ENCODE assay signal across 9 cellular contexts in genomic region chr6:30768634-30769087, GRCh38. TPM values are rescaled to one million over a fixed set of nuclear protein-coding genes. Genes with fewer than 3 reads are reported as not detected.
DNase-seq lines count a peak whose midpoint lies in the region; ATAC-seq and TF ChIP-seq lines count a peak whose summit lies in the region.
"Had no signal": no experiment of that assay in that cellular context is flagged by ENCODE, and none has a peak within 500 bp of the region (broad histone marks: within the 10 kb centered on the region; RNA-seq: fewer than 3 reads in every experiment).

No MANE protein-coding gene starts in this region.

- H2BK120ac ChIP-seq in H9 (ENCODE audit: low read depth, low read length, poor library complexity, severe bottlenecking), result no peak overlapping the region

- no peak overlapping the region for H2AFZ ChIP-seq in H9 (ENCODE audit: low read length)

- H4K20me1 ChIP-seq in H9 (ENCODE audit: control insufficient read depth, insufficient read depth, insufficient read length), result no peaks in the 10 kb centered on the region

- H3K36me3 Mint-ChIP-seq in H9 (ENCODE audit: insufficient read depth in 1 of 3, low read depth in 3 of 3), result peaks cover 0 to 1% (median 0%) of the 10 kb centered on the region in 3 experiments; a peak in 1 of 7 replicates
- no peaks in the 10 kb centered on the region for H3K36me3 Mint-ChIP-seq in dendritic cell treated with granulocyte-macrophage colony-stimulating factor and Interleukin-4, amounts not matched to agents 40 ng/mL and 50 ng/mL, for 4 days (ENCODE audit: low read depth)
- H3K36me3 Mint-ChIP-seq in progenitor cell of endocrine pancreas (ENCODE audit: insufficient read depth), result no peaks in the 10 kb centered on the region
- H3K36me3 Mint-ChIP-seq: memory B cell had no signal

- intact Hi-C loops in dendritic cell treated with granulocyte-macrophage colony-stimulating factor and Interleukin-4, amounts not matched to agents 40 ng/mL and 50 ng/mL, for 4 days (cut with micrococcal nuclease), result no loop called here
- intact Hi-C loops in dorsolateral prefrontal cortex (cut with DNase I), result no loop called here

- TF ChIP-seq CTCF in H9 (conservative IDR thresholded peaks at IDR 0.05), result no peak
- no peak for TF ChIP-seq CTCF in progenitor cell of endocrine pancreas (IDR thresholded peaks at IDR 0.05; ENCODE audit: unreplicated experiment)
- TF ChIP-seq CTCF in dorsolateral prefrontal cortex (IDR thresholded peaks at IDR 0.05 in 54 of 56, conservative IDR thresholded peaks at IDR 0.05 in 2 of 56; ENCODE audit: low read depth in 1 of 56, partially characterized antibody in 56 of 56), result no peak

- H3K14ac ChIP-seq in H9 (ENCODE audit: insufficient read depth, low read length), result 0 out of 2 replicates have a peak overlapping the region, but pooled peaks have one; percentile 10

- no peak overlapping the region for H3K23ac ChIP-seq in H9 (ENCODE audit: insufficient read length, low read depth, low read length)

- no peaks in the 10 kb centered on the region for H3K79me1 ChIP-seq in H9 (ENCODE audit: insufficient read depth, low read depth, low read length, poor library complexity, severe bottlenecking)

- H3K9me3 Mint-ChIP-seq in H9, result no peaks in the 10 kb centered on the region
- H3K9me3 Mint-ChIP-seq in dendritic cell treated with granulocyte-macrophage colony-stimulating factor and Interleukin-4, amounts not matched to agents 40 ng/mL and 50 ng/mL, for 4 days, result no peaks in the 10 kb centered on the region
- H3K9me3 Mint-ChIP-seq in progenitor cell of endocrine pancreas (ENCODE audit: low read depth), result no peaks in the 10 kb centered on the region
- H3K9me3 Mint-ChIP-seq: memory B cell had no signal

- peak overlapping the region; percentile 27; the same call in 1 of the 2 replicates for H3K4ac ChIP-seq in H9 (ENCODE audit: low read depth, low read length)

- peaks cover 25% of the 10 kb centered on the region; the same call in 1 of the 2 replicates for H3K4me1 ChIP-seq in H9 (ENCODE audit: insufficient read depth, low read length)

- H3K27ac ChIP-seq in H9 (ENCODE audit: insufficient read length, low read depth, low read length), result no peak overlapping the region
- H3K27ac ChIP-seq in dorsolateral prefrontal cortex, result peak overlapping the region in 2 of 59 donors; percentile 23 to 27

- H3K79me2 ChIP-seq in H9 (ENCODE audit: insufficient read depth, low read length), result no peaks in the 10 kb centered on the region

- no peaks in the 10 kb centered on the region for H3K23me2 ChIP-seq in H9 (ENCODE audit: insufficient read length, low read depth, low read length, poor library complexity, severe bottlenecking)

- H3T11ph ChIP-seq in H9 (ENCODE audit: low read length), result no peak overlapping the region

- H3K27me3 Mint-ChIP-seq in H9 (ENCODE audit: low read depth), result no peaks in the 10 kb centered on the region; the same call in 1 of the 2 replicates
- peaks cover 14% of the 10 kb centered on the region for H3K27me3 Mint-ChIP-seq in dendritic cell treated with granulocyte-macrophage colony-stimulating factor and Interleukin-4, amounts not matched to agents 40 ng/mL and 50 ng/mL, for 4 days
- no peaks in the 10 kb centered on the region for H3K27me3 Mint-ChIP-seq in progenitor cell of endocrine pancreas

- H3K4me3 Mint-ChIP-seq in H9, result peak overlapping the region in 1 of 2 experiments; percentile 6; a peak in 1 of 5 replicates
- peak overlapping the region; percentile 58 for H3K4me3 Mint-ChIP-seq in dendritic cell treated with granulocyte-macrophage colony-stimulating factor and Interleukin-4, amounts not matched to agents 40 ng/mL and 50 ng/mL, for 4 days
- no peak overlapping the region for H3K4me3 Mint-ChIP-seq in progenitor cell of endocrine pancreas (ENCODE audit: low read depth)
- H3K4me3 Mint-ChIP-seq: memory B cell had no signal

- H3K27me3 ChIP-seq in H9 (ENCODE audit: insufficient read depth, low read length) (no peaks in the 10 kb centered on the region), dorsolateral prefrontal cortex (no peaks in the 10 kb centered on the region)

- H4K91ac ChIP-seq in H9 (ENCODE audit: insufficient read length, low read depth, low read length), result no peak overlapping the region

- H2BK5ac ChIP-seq in H9 (ENCODE audit: insufficient read length, low read length), result no peak overlapping the region

- no CpG with 5 or more reads among the region's 4 CpGs for WGBS in H9 (ENCODE audit: extremely low coverage, insufficient read length, low lambda C conversion rate)

- peak overlapping the region; percentile 3 for H2BK12ac ChIP-seq in H9 (ENCODE audit: insufficient read length, low read depth, low read length)

- no peak overlapping the region for H2AK5ac ChIP-seq in H9 (ENCODE audit: insufficient read length, low read length)

- peak overlapping the region in 2 of 3 experiments; percentile 36 to 95; a peak in 3 of 7 replicates for H3K27ac Mint-ChIP-seq in H9
- H3K27ac Mint-ChIP-seq in dendritic cell treated with granulocyte-macrophage colony-stimulating factor and Interleukin-4, amounts not matched to agents 40 ng/mL and 50 ng/mL, for 4 days, result peak overlapping the region; percentile 61
- H3K27ac Mint-ChIP-seq in progenitor cell of endocrine pancreas, result peak overlapping the region; percentile 93
- H3K27ac Mint-ChIP-seq: memory B cell had no signal

- no peak for DNase-seq in H9
- DNase-seq in RKO (ENCODE audit: low spot score), result peak; percentile 30
- no peak for DNase-seq in progenitor cell of endocrine pancreas (ENCODE audit: low spot score, unreplicated experiment)
- DNase-seq in dorsolateral prefrontal cortex, result no peak
- no peak for DNase-seq in NCI-H2171 (lab: John Stamatoyannopoulos, UW)
- DNase-seq: NCI-H748 treated with DMSO at 0.1 percent for 48 hours had no signal

- no peak overlapping the region for H2BK20ac ChIP-seq in H9 (ENCODE audit: low read depth, low read length, poor library complexity, severe bottlenecking)

- H3K4me3 ChIP-seq in dorsolateral prefrontal cortex, result no peak overlapping the region

- H4K8ac ChIP-seq in H9 (replicated peaks; ENCODE audit: insufficient read length, low read depth, low read length), result no peak overlapping the region

- ATAC-seq in GM18907 (IDR thresholded peaks at IDR 0.05; ENCODE audit: unreplicated experiment), result no peak

- H3K9me3 ChIP-seq in H9 (ENCODE audit: control insufficient read depth, low read depth, low read length), result no peaks in the 10 kb centered on the region

- no peak overlapping the region for H3K56ac ChIP-seq in H9 (ENCODE audit: insufficient read length, low read depth, low read length)

- no peak overlapping the region for H3K4me2 ChIP-seq in H9 (ENCODE audit: insufficient read depth, insufficient read length, low read length)

- H3K18ac ChIP-seq in H9 (ENCODE audit: insufficient read length, low read depth, low read length), result peak overlapping the region; percentile 9

- H4K5ac ChIP-seq in H9 (ENCODE audit: insufficient read length, low read depth, low read length), result no peak overlapping the region

- H2BK15ac ChIP-seq in H9 (ENCODE audit: low read depth, low read length), result no peak overlapping the region

- H3K4me1 Mint-ChIP-seq in H9 (peaks cover 54 to 62% of the 10 kb centered on the region in 2 experiments), progenitor cell of endocrine pancreas (ENCODE audit: low read depth) (peaks cover 37% of the 10 kb centered on the region)
- peaks cover 76% of the 10 kb centered on the region for H3K4me1 Mint-ChIP-seq in dendritic cell treated with granulocyte-macrophage colony-stimulating factor and Interleukin-4, amounts not matched to agents 40 ng/mL and 50 ng/mL, for 4 days (ENCODE audit: low read depth)

- no peak overlapping the region for H3K9ac ChIP-seq in H9 (ENCODE audit: extremely low read depth, insufficient read length, low read length)

RNA-seq across cellular contexts. Expression of gene IER3, which starts 24.3 kb away (rescaled TPM):
- total RNA-seq in H9 (2021), result 42.9 and 43.5 TPM in 2 replicates
- total RNA-seq in progenitor cell of endocrine pancreas, result 22.1 and 23.2 TPM in 2 replicates
- 10 to 100 TPM in 27 of 120 experiments, 1 to 10 TPM in 93; 2.1 to 35.8 (median 6.7) TPM for total RNA-seq in dorsolateral prefrontal cortex

RNA-seq across cellular contexts. Expression of gene FLOT1, which starts 26.2 kb away (rescaled TPM):
- 107 and 111 TPM in 2 replicates for total RNA-seq in H9 (2021)
- total RNA-seq in progenitor cell of endocrine pancreas, result 111 and 115 TPM in 2 replicates
- total RNA-seq in dorsolateral prefrontal cortex, result 100 to 1,000 TPM; 130 to 270 (median 200) TPM

RNA-seq across cellular contexts. Expression of gene TUBB, which starts 48.5 kb away (rescaled TPM):
- total RNA-seq in H9 (2021), result 1,719 and 1,734 TPM in 2 replicates
- total RNA-seq in progenitor cell of endocrine pancreas, result 1,227 and 1,272 TPM in 2 replicates
- total RNA-seq in dorsolateral prefrontal cortex, result 100 to 1,000 TPM; 113 to 326 (median 218) TPM

RNA-seq across cellular contexts. Expression of gene MDC1, which starts 51.6 kb away (rescaled TPM):
- total RNA-seq in H9 (2021) (72.2 and 77.6 TPM in 2 replicates), progenitor cell of endocrine pancreas (58.5 and 67.6 TPM in 2 replicates), dorsolateral prefrontal cortex (10 to 100 TPM; 25.7 to 64.4 (median 40.3) TPM)
